ENCODE assay signal across 8 cellular contexts in the genomic region with DNA sequence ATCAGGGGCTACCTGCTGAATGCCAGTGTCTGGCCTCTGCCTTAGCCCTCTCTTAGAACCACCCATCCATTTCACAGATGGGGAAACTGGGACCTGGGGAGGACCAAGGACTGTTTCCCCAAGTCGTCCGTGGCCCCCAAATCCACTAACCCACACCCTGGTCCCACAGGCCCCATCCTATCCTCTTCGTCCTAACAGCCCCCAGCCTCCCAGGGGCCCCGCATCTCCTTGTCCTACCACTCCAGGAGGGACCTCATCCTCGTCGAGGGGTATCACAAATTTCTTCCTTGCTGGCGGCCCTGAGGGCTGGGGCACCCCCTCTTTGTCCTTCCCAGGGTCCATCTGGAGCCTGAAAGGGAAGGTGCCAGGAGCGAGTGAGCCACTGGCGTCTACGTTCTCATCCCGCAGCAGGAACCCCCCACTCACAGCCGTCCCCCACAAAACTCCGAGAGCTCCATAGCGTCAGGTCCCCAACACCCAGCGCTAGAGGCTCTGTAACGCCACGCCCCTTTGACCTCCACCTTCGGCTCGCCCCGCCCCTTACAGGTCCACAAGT. TPM values are rescaled to one million over a fixed set of nuclear protein-coding genes. Genes with fewer than 3 reads are reported as not detected.
A peak's percentile ranks its signal among the peaks of the same experiment; 100 is the strongest.
DNase-seq lines count a peak whose midpoint lies in the region; ATAC-seq and TF ChIP-seq lines count a peak whose summit lies in the region.

No MANE protein-coding gene starts in this region.

- TF ChIP-seq CTCF in H9 (conservative IDR thresholded peaks at IDR 0.05) (no peak), foreskin keratinocyte (conservative IDR thresholded peaks at IDR 0.05) (no peak), spleen (IDR thresholded peaks at IDR 0.05 in 8 of 11, conservative IDR thresholded peaks at IDR 0.05 in 3 of 11) (no peak)

- no peak overlapping the region for H3K56ac ChIP-seq in H9 (ENCODE audit: insufficient read length, low read depth, low read length)

- H3K14ac ChIP-seq in H9 (ENCODE audit: insufficient read depth, low read length) = 0 out of 2 replicates have a peak overlapping the region, but pooled peaks have one; percentile 34

- H3K23ac ChIP-seq in H9 (ENCODE audit: insufficient read length, low read depth, low read length) = no peak overlapping the region

- TF ChIP-seq POLR2A in spleen (IDR thresholded peaks at IDR 0.05) = no peak

- no peaks in the 10 kb centered on the region; the same call in 1 of the 2 replicates for H3K27me3 Mint-ChIP-seq in H9 (ENCODE audit: low read depth)

- H3K9me3 Mint-ChIP-seq in H9 = no peaks in the 10 kb centered on the region; a peak in 1 of 5 replicates

- no peak overlapping the region for H2AK5ac ChIP-seq in H9 (ENCODE audit: insufficient read length, low read length)

- peak overlapping the region; percentile 85 to 94 for H3K4me3 Mint-ChIP-seq in H9

- H3K27ac ChIP-seq in H9 (ENCODE audit: insufficient read length, low read depth, low read length) (no peak overlapping the region), foreskin keratinocyte (peak overlapping the region; percentile 29), spleen (peak overlapping the region; percentile 85 to 95 (median 92))

- no peaks in the 10 kb centered on the region for H3K27me3 ChIP-seq in H9 (ENCODE audit: insufficient read depth, low read length)
- no peaks in the 10 kb centered on the region for H3K27me3 ChIP-seq in foreskin keratinocyte
- H3K27me3 ChIP-seq in spleen (replicated peaks in 1 of 7) = peaks cover 0 to 13% (median 0%) of the 10 kb centered on the region in 7 donors

- no peak overlapping the region for H4K91ac ChIP-seq in H9 (ENCODE audit: insufficient read length, low read depth, low read length)

- H3K18ac ChIP-seq in H9 (ENCODE audit: insufficient read length, low read depth, low read length) = no peak overlapping the region

- no peak overlapping the region for H2BK20ac ChIP-seq in H9 (ENCODE audit: low read depth, low read length, poor library complexity, severe bottlenecking)

- DNase-seq in H9 = no peak
- DNase-seq in activated CD4-positive, alpha-beta T cell treated with anti-CD3 and anti-CD28 coated beads, Interleukin-2, amount 50 U/mL, for 4 hours = peak; percentile 76 to 77
- DNase-seq in foreskin keratinocyte = no peak
- no peak for DNase-seq in spleen
- DNase-seq in medulla oblongata (ENCODE audit: extremely low spot score) = no peak
- no peak for DNase-seq in posterior vena cava (ENCODE audit: low spot score)

- no peak overlapping the region for H4K5ac ChIP-seq in H9 (ENCODE audit: insufficient read length, low read depth, low read length)

- H3K9me3 ChIP-seq in H9 (ENCODE audit: control insufficient read depth, low read depth, low read length) (no peaks in the 10 kb centered on the region), spleen (no peaks in the 10 kb centered on the region)

- peaks cover 2% of the 10 kb centered on the region; the same call in 1 of the 2 replicates for H3K4me1 ChIP-seq in H9 (ENCODE audit: insufficient read depth, low read length)
- peaks cover 14% of the 10 kb centered on the region for H3K4me1 ChIP-seq in foreskin keratinocyte
- H3K4me1 ChIP-seq in spleen = peaks cover 26 to 90% (median 70%) of the 10 kb centered on the region in 6 donors

- H3K36me3 ChIP-seq in spleen = peaks cover 0 to 45% (median 11%) of the 10 kb centered on the region in 6 donors

- H2BK120ac ChIP-seq in H9 (ENCODE audit: low read depth, low read length, poor library complexity, severe bottlenecking) = no peak overlapping the region

- intact Hi-C loops in spleen (cut with DNase I; ENCODE audit: low total_unique reads) = no loop called here
- intact Hi-C loops in posterior vena cava (cut with DNase I) = loop anchor here in 1 of 2 donors (2.0 kb wide), 1 partner anchor 16 kb away; the partner anchor contains the start of gene POLR1G

- H3T11ph ChIP-seq in H9 (ENCODE audit: low read length) = no peak overlapping the region

- no peaks in the 10 kb centered on the region for H4K20me1 ChIP-seq in H9 (ENCODE audit: control insufficient read depth, insufficient read depth, insufficient read length)

- H3K36me3 Mint-ChIP-seq in H9 (ENCODE audit: insufficient read depth in 1 of 3, low read depth in 3 of 3) = peaks cover 14 to 24% (median 21%) of the 10 kb centered on the region in 3 experiments; a peak in 6 of 7 replicates

- H2BK5ac ChIP-seq in H9 (ENCODE audit: insufficient read length, low read length) = no peak overlapping the region

- H3K4me3 ChIP-seq in spleen = peak overlapping the region; percentile 55 to 80 (median 66)

- no peak overlapping the region for H2BK12ac ChIP-seq in H9 (ENCODE audit: insufficient read length, low read depth, low read length)

- H3K79me1 ChIP-seq in H9 (ENCODE audit: insufficient read depth, low read depth, low read length, poor library complexity, severe bottlenecking) = no peaks in the 10 kb centered on the region

- ATAC-seq in foreskin keratinocyte (no peak), GM21529 (IDR thresholded peaks at IDR 0.05; ENCODE audit: unreplicated experiment) (no peak), HG03159 (IDR thresholded peaks at IDR 0.05; ENCODE audit: unreplicated experiment) (no peak)

- H2AFZ ChIP-seq in H9 (ENCODE audit: low read length) = no peak overlapping the region

- WGBS in H9 (ENCODE audit: extremely low coverage, insufficient read length, low lambda C conversion rate) = no CpG with 5 or more reads among the region's 20 CpGs
- 16 to 36% (median 19%) methylated on average over 13 to 20 of the region's 20 CpGs for WGBS in spleen, 5 donors

- peaks cover 23 to 30% of the 10 kb centered on the region in 2 experiments for H3K4me1 Mint-ChIP-seq in H9

- peak overlapping the region; percentile 93 to 99 (median 99); a peak in 6 of 7 replicates for H3K27ac Mint-ChIP-seq in H9

- H3K4ac ChIP-seq in H9 (ENCODE audit: low read depth, low read length) = no peak overlapping the region

- H3K23me2 ChIP-seq in H9 (ENCODE audit: insufficient read length, low read depth, low read length, poor library complexity, severe bottlenecking) = peaks cover 14% of the 10 kb centered on the region

- peak overlapping the region; percentile 32 for H3K9ac ChIP-seq in H9 (ENCODE audit: extremely low read depth, insufficient read length, low read length)

- peak overlapping the region; percentile 84 for H3K4me2 ChIP-seq in H9 (ENCODE audit: insufficient read depth, insufficient read length, low read length)

- no peak overlapping the region for H2BK15ac ChIP-seq in H9 (ENCODE audit: low read depth, low read length)

- no peak overlapping the region for H4K8ac ChIP-seq in H9 (replicated peaks; ENCODE audit: insufficient read length, low read depth, low read length)

- no peaks in the 10 kb centered on the region for H3K79me2 ChIP-seq in H9 (ENCODE audit: insufficient read depth, low read length)

RNA-seq across cellular contexts. Expression of gene ERCC1, which starts 0.6 kb away (rescaled TPM):
- 62.4 and 66.7 TPM in 2 replicates for total RNA-seq in H9 (2021)
- total RNA-seq in foreskin keratinocyte = 271 TPM in 2 replicates
- 359 and 380 TPM in 2 replicates for polyA plus RNA-seq in foreskin keratinocyte
- total RNA-seq in spleen = 10 to 100 TPM; 47.3 to 69.4 (median 59.7) TPM
- 10 to 100 TPM; 45.3 to 54.6 (median 50.0) TPM for polyA plus RNA-seq in spleen
- total RNA-seq in posterior vena cava = 10 to 100 TPM; 65.0 to 68.4 TPM

RNA-seq across cellular contexts. Expression of gene POLR1G, which starts 16.7 kb away (rescaled TPM):
- total RNA-seq in H9 (2021) (43.4 and 48.7 TPM in 2 replicates), foreskin keratinocyte (29.0 and 38.5 TPM in 2 replicates), spleen (1 to 10 TPM; 2.6 to 4.3 (median 3.1) TPM), posterior vena cava (1 to 10 TPM; 4.2 to 4.8 TPM)
- polyA plus RNA-seq in foreskin keratinocyte (18.3 and 25.4 TPM in 2 replicates), spleen (1 to 10 TPM; 2.1 to 4.3 (median 2.5) TPM)

RNA-seq across cellular contexts. Expression of gene PPP1R13L, which starts 18.2 kb away (rescaled TPM):
- total RNA-seq in H9 (2021) = 40.4 and 42.6 TPM in 2 replicates
- 122 and 144 TPM in 2 replicates for total RNA-seq in foreskin keratinocyte
- polyA plus RNA-seq in foreskin keratinocyte = 182 and 227 TPM in 2 replicates
- total RNA-seq in spleen = 10 to 100 TPM in 5 of 7 donors, 1 to 10 TPM in 2; 3.9 to 18.1 (median 12.5) TPM
- 10 to 100 TPM in 1 of 3 donors, 1 to 10 TPM in 2; 7.5 to 13.2 (median 8.8) TPM for polyA plus RNA-seq in spleen
- total RNA-seq in posterior vena cava = 10 to 100 TPM; 20.1 to 31.2 TPM

RNA-seq across cellular contexts. Expression of gene FOSB, which starts 44.7 kb away (rescaled TPM):
- total RNA-seq in H9 (2021) (1.7 and 2.5 TPM in 2 replicates), foreskin keratinocyte (1.7 and 2.7 TPM in 2 replicates), spleen (10 to 100 TPM in 2 of 7 donors, 1 to 10 TPM in 4, under 1 TPM in 1; 0.92 to 41.7 (median 1.6) TPM), posterior vena cava (10 to 100 TPM; 33.2 to 73.0 TPM)
- polyA plus RNA-seq in foreskin keratinocyte (0.68 and 1.0 TPM in 2 replicates), spleen (1 to 10 TPM in 2 of 3 donors, under 1 TPM in 1; 0.42 to 2.2 (median 1.3) TPM)

RNA-seq across cellular contexts. Expression of gene ERCC2, which starts 52.7 kb away (rescaled TPM):
- total RNA-seq in H9 (2021) (94.4 and 98.7 TPM in 2 replicates), foreskin keratinocyte (32.1 and 36.9 TPM in 2 replicates), spleen (10 to 100 TPM; 12.2 to 22.1 (median 14.7) TPM), posterior vena cava (10 to 100 TPM; 13.6 to 14.1 TPM)
- polyA plus RNA-seq in foreskin keratinocyte (34.5 and 40.1 TPM in 2 replicates), spleen (10 to 100 TPM; 11.5 to 19.1 (median 17.3) TPM)

Comparison
In these comparisons a context has a peak if more than half of its experiments do, and no peak if none do; other contexts are left out.
1. DNase-seq: peak in activated CD4-positive, alpha-beta T cell treated with anti-CD3 and anti-CD28 coated beads, Interleukin-2, amount 50 U/mL, for 4 hours (2 of 2); none in H9 (single experiment), foreskin keratinocyte (0 of 2), spleen (single experiment), medulla oblongata (single experiment) and posterior vena cava (single experiment).